In the genomic region with DNA sequence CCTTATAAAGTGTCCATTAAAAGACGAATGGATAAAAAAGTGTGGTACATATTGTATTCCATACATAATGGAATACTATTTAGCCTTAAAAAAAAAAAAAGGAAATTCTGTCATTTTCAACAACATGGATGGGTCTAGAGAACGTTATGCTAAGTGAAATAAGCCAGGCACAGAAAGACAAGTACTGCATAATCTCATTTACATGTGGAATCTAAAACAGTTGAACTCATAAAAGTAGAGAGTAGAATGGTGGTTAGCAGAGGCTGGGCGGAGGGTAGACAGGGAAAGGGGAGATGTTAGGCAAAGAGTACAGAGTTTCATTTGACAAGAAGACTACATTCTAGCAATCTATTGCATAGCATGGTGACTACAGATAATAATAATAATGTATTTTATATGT, we compare ENCODE assay signal across 1 cellular context.
A peak's percentile ranks its signal among the peaks of the same experiment; 100 is the strongest.
TF ChIP-seq lines count a peak whose summit lies in the region.

No MANE protein-coding gene starts in this region.

TF ChIP-seq in K562, 482 proteins besides CTCF, POLR2A, EP300 and RAD21:
- 0 out of 2 replicates have a peak, but pooled peaks have one; percentile 1 for TF ChIP-seq FOSL1 (tag; conservative IDR thresholded peaks at IDR 0.05)
- TF ChIP-seq SRF (CRISPR knock-in tag; IDR thresholded peaks at IDR 0.05) = no peak
- no peak for TF ChIP-seq STAT5B (CRISPR knock-in tag; IDR thresholded peaks at IDR 0.05)
